In genomic region chr1:153968000-153968363, GRCh38 we compare ENCODE assay signal across 6 cellular contexts. TPM values are rescaled to one million over a fixed set of nuclear protein-coding genes. Genes with fewer than 3 reads are reported as not detected.
DNase-seq lines count a peak whose midpoint lies in the region; ATAC-seq and TF ChIP-seq lines count a peak whose summit lies in the region.

No MANE protein-coding gene starts in this region.

- peak overlapping the region; percentile 99 for H3K27ac Mint-ChIP-seq in Caco-2 (ENCODE audit: unreplicated experiment)

- no peaks in the 10 kb centered on the region for H3K9me3 Mint-ChIP-seq in Caco-2 (ENCODE audit: unreplicated experiment)

- H3K27me3 ChIP-seq in Caco-2 (replicated peaks; ENCODE audit: control insufficient read depth, insufficient read depth, low read length) (no peaks in the 10 kb centered on the region), Peyer's patch (no peaks in the 10 kb centered on the region)

- POLR2A ChIA-PET in Caco-2 (lab: Charles Lee), result interaction anchor here (1.4 to 6.3 kb wide), 7 partner anchors 9 to 252 kb away, joined by 4 to 105 read pairs (median 20); partner anchors contain the start of genes CRTC2, DENND4B, GATAD2B and JTB

- H3K36me3 ChIP-seq in Caco-2 (ENCODE audit: control insufficient read depth, insufficient read depth, low read length) (no peaks in the 10 kb centered on the region), Peyer's patch (no peaks in the 10 kb centered on the region)

- intact Hi-C loops in Caco-2 (cut with micrococcal nuclease; ENCODE audit: unreplicated experiment), result loop anchor here (1.0 kb wide), 4 partner anchors 9 to 171 kb away; partner anchors contain the start of genes JTB and RAB13

- TF ChIP-seq CTCF in Caco-2 (IDR thresholded peaks at IDR 0.05; ENCODE audit: insufficient read depth in 1 of 2, low read depth in 1 of 2, low read length in 1 of 2, severe bottlenecking in 1 of 2, unreplicated experiment in 1 of 2) (no peak), Peyer's patch (IDR thresholded peaks at IDR 0.05) (no peak)

- CTCF ChIA-PET in Caco-2 (lab: Charles Lee), result interaction anchor here (1.0 to 2.5 kb wide), 9 partner anchors 9 to 192 kb away, joined by 3 to 13 read pairs (median 4); partner anchors contain the start of genes DENND4B, JTB, RAB13 and RPS27

- H3K27me3 Mint-ChIP-seq in Caco-2 (ENCODE audit: insufficient read depth, unreplicated experiment), result no peaks in the 10 kb centered on the region

- peaks cover 46% of the 10 kb centered on the region for H3K36me3 Mint-ChIP-seq in Caco-2 (ENCODE audit: insufficient read depth, unreplicated experiment)

- TF ChIP-seq POLR2A in Peyer's patch (IDR thresholded peaks at IDR 0.05), result peak in 1 of 2 donors; percentile 6

- H3K4me3 ChIP-seq in Caco-2 (ENCODE audit: low read depth, low read length) (peak overlapping the region; percentile 47), Peyer's patch (peak overlapping the region; percentile 51 to 82 (median 56)), iPS-18c (ENCODE audit: insufficient read depth, low read depth, low read length) (peak overlapping the region; percentile 81)

- H3K4me1 ChIP-seq in Caco-2, result peaks cover 9% of the 10 kb centered on the region; the same call in 1 of the 2 replicates
- peaks cover 0 to 31% (median 5%) of the 10 kb centered on the region in 4 donors for H3K4me1 ChIP-seq in Peyer's patch

- H3K4me1 Mint-ChIP-seq in Caco-2 (ENCODE audit: low read depth, unreplicated experiment), result peaks cover 9% of the 10 kb centered on the region

- ATAC-seq in HG03159 (IDR thresholded peaks at IDR 0.05; ENCODE audit: unreplicated experiment), result no peak

- H3K9me3 ChIP-seq in Caco-2 (no peaks in the 10 kb centered on the region), Peyer's patch (no peaks in the 10 kb centered on the region), iPS-18c (ENCODE audit: control insufficient read depth, insufficient read depth, low read length) (peaks cover 4% of the 10 kb centered on the region)

- H3K4me3 Mint-ChIP-seq in Caco-2 (ENCODE audit: unreplicated experiment), result peak overlapping the region; percentile 81

- peak in 1 of 2 experiments; percentile 33 for DNase-seq in Caco-2
- DNase-seq in Peyer's patch, result peak; percentile 43 to 74 (median 69)
- DNase-seq in HK-2 (ENCODE audit: unreplicated experiment), result no peak
- DNase-seq in D341Med (ENCODE audit: low spot score), result no peak

- BruUV-seq in Caco-2 (replicated peaks; lab: Mats Ljungman, UMichigan), result no TSS peak

- H3K27ac ChIP-seq in Peyer's patch, result peak overlapping the region; percentile 84 to 91 (median 87)

RNA-seq across cellular contexts. Expression of gene CREB3L4, which starts 0.3 kb away (rescaled TPM):
- total RNA-seq in Caco-2 (2022) (9.0 and 9.8 TPM in 2 replicates), Peyer's patch (10 to 100 TPM; 14.5 to 21.6 (median 16.6) TPM)

RNA-seq across cellular contexts. Expression of gene SLC39A1, which starts 4.6 kb away (rescaled TPM):
- 135 and 150 TPM in 2 replicates for total RNA-seq in Caco-2 (2022)
- total RNA-seq in Peyer's patch, result 10 to 100 TPM; 20.6 to 73.0 (median 60.1) TPM

RNA-seq across cellular contexts. Expression of gene JTB, which starts 9.5 kb away (rescaled TPM):
- total RNA-seq in Caco-2 (2022) (123 and 124 TPM in 2 replicates), Peyer's patch (100 to 1,000 TPM; 172 to 321 (median 193) TPM)

RNA-seq across cellular contexts. Expression of gene CRTC2, which starts 9.6 kb away (rescaled TPM):
- total RNA-seq in Caco-2 (2022), result 24.4 and 30.8 TPM in 2 replicates
- 10 to 100 TPM; 20.0 to 42.1 (median 32.4) TPM for total RNA-seq in Peyer's patch

RNA-seq across cellular contexts. Expression of gene RAB13, which starts 18.2 kb away (rescaled TPM):
- total RNA-seq in Caco-2 (2022) (77.4 and 79.3 TPM in 2 replicates), Peyer's patch (10 to 100 TPM; 15.1 to 51.2 (median 15.8) TPM)

Comparison
In these comparisons a context has a peak if more than half of its experiments do, and no peak if none do; other contexts are left out.
1. DNase-seq: peak in Peyer's patch (3 of 3); none in HK-2 (single experiment) and D341Med (single experiment).
2. Peak in every context shown above with its lines, with median percentiles within 50 percentile points of each other: H3K4me3 ChIP-seq.